ENCODE assay signal across 30 cellular contexts in genomic region chr12:83434600-83434999, GRCh38.
DNase-seq lines count a peak whose midpoint lies in the region; ATAC-seq and TF ChIP-seq lines count a peak whose summit lies in the region.
"Had no signal": no experiment of that assay in that cellular context is flagged by ENCODE, and none has a peak within 500 bp of the region (broad histone marks: within the 10 kb centered on the region; RNA-seq: fewer than 3 reads in every experiment).

No MANE protein-coding gene starts in this region.

- H3F3A ChIP-seq in SK-N-SH (replicated peaks; ENCODE audit: insufficient read depth) (no peaks in the 10 kb centered on the region), PC-3 (ENCODE audit: low read length, unreplicated experiment) (no peaks in the 10 kb centered on the region)

- H4K20me1 ChIP-seq in SK-N-SH (ENCODE audit: insufficient read depth) = no peaks in the 10 kb centered on the region
- H4K20me1 ChIP-seq in PC-3 (ENCODE audit: low read length) = no peaks in the 10 kb centered on the region

- no peaks in the 10 kb centered on the region for H3K27me3 Mint-ChIP-seq in chondrocyte (ENCODE audit: low read depth)
- H3K27me3 Mint-ChIP-seq: activated naive CD4-positive, alpha-beta T cell treated with anti-CD3 and anti-CD28 coated beads, Interleukin-2, amount 10 ng/mL, durations not matched to agents 7 days and 5 days; activated T-helper 17 cell treated with anti-CD3 and anti-CD28 coated beads, Interleukin-2, amount 50 U/mL, for 72 hours; CD4-positive, alpha-beta memory T cell had no signal

- peaks cover 17% of the 10 kb centered on the region for H3K9me3 Mint-ChIP-seq in chondrocyte (ENCODE audit: low read depth)

- no peak for TF ChIP-seq EP300 in SK-N-SH (IDR thresholded peaks at IDR 0.05; ENCODE audit: borderline replicate concordance in 1 of 2, low read depth in 1 of 2, low read length in 1 of 2)

- intact Hi-C loops in PC-3 (cut with micrococcal nuclease) = loop anchor here (1.0 to 10.0 kb wide), 2 partner anchors 420 to 748 kb away; partner anchors contain the start of gene TMTC2

- H3K79me2 ChIP-seq in SK-N-SH (ENCODE audit: insufficient read depth) (no peaks in the 10 kb centered on the region), PC-3 (ENCODE audit: low read length) (no peaks in the 10 kb centered on the region)

- H3K9ac ChIP-seq in SK-N-SH = no peak overlapping the region
- H3K9ac ChIP-seq in PC-3 (ENCODE audit: low read length) = no peak overlapping the region

- H3K4me3 ChIP-seq in SK-N-SH (ENCODE audit: low read depth in 2 of 2, low read length in 1 of 2) = no peak overlapping the region
- H3K4me3 ChIP-seq in PC-3 (ENCODE audit: low read length) = no peak overlapping the region
- H3K4me3 ChIP-seq: breast epithelium, colonic mucosa, right atrium auricular region had no signal

- peaks cover 5% of the 10 kb centered on the region for H3K4me1 Mint-ChIP-seq in chondrocyte (ENCODE audit: low read depth)
- H3K4me1 Mint-ChIP-seq: activated naive CD4-positive, alpha-beta T cell treated with anti-CD3 and anti-CD28 coated beads, Interleukin-2, amount 10 ng/mL, durations not matched to agents 7 days and 5 days; activated T-helper 17 cell treated with anti-CD3 and anti-CD28 coated beads, Interleukin-2, amount 50 U/mL, for 72 hours; CD4-positive, alpha-beta memory T cell; neural crest cell had no signal

- H3K4me2 ChIP-seq in SK-N-SH = no peak overlapping the region
- no peak overlapping the region for H3K4me2 ChIP-seq in PC-3 (ENCODE audit: low read length)

- H3K4me3 Mint-ChIP-seq in chondrocyte (ENCODE audit: unreplicated experiment) = no peak overlapping the region
- H3K4me3 Mint-ChIP-seq: activated CD8-positive, alpha-beta T cell treated with anti-CD3 and anti-CD28 coated beads, Interleukin-2, amount 10 ng/mL, durations not matched to agents 7 days and 5 days; activated naive CD4-positive, alpha-beta T cell treated with anti-CD3 and anti-CD28 coated beads, Interleukin-2, amount 10 ng/mL, durations not matched to agents 7 days and 5 days; activated T-helper 17 cell treated with anti-CD3 and anti-CD28 coated beads, Interleukin-2, amount 50 U/mL, for 72 hours; CD4-positive, alpha-beta memory T cell; H9; neural crest cell; T-helper 2 cell treated with Interferon-gamma antibody and Interleukin-4, amounts not matched to agents 5 μg/mL and 100 μg/mL, for 36 hours had no signal

- WGBS in SK-N-SH (ENCODE audit: low lambda C conversion rate) = 57% methylated on average over 1 of the region's 1 CpG

- H3K4me1 ChIP-seq in SK-N-SH (ENCODE audit: control insufficient read depth in 1 of 2, insufficient read depth in 2 of 2, low read depth in 1 of 2, low read length in 1 of 2) = no peaks in the 10 kb centered on the region
- H3K4me1 ChIP-seq in PC-3 (ENCODE audit: insufficient read depth, low read length) = no peaks in the 10 kb centered on the region
- H3K4me1 ChIP-seq: breast epithelium, colonic mucosa, right atrium auricular region had no signal

- ATAC-seq in SK-N-SH treated with all-trans-retinoic acid at 6 μM for 48 hours = no peak
- no peak for ATAC-seq in PC-3
- ATAC-seq: activated CD8-positive, alpha-beta T cell treated with anti-CD3 and anti-CD28 coated beads, Interleukin-2, amount 10 ng/mL, durations not matched to agents 7 days and 5 days; activated T-helper 17 cell treated with anti-CD3 and anti-CD28 coated beads, Interleukin-2, amount 50 U/mL, for 72 hours; left lobe of liver; stimulated activated naive CD8-positive, alpha-beta T cell treated with anti-CD3 and anti-CD28 coated beads, Interleukin-15, Interleukin-2, amounts not matched to agents 100 U/mL and 50 U/mL, for 24 hours had no signal

- TF ChIP-seq CTCF in SK-N-SH (IDR thresholded peaks at IDR 0.05) (peak; percentile 16), PC-3 (conservative IDR thresholded peaks at IDR 0.05; ENCODE audit: low read depth, low read length) (peak; percentile 37; the same call in 1 of the 2 replicates), chondrocyte (IDR thresholded peaks at IDR 0.05) (peak; percentile 62)

- BruUV-seq in PC-3 (replicated peaks; lab: Mats Ljungman, UMichigan) = no TSS peak

- TF ChIP-seq RAD21 in SK-N-SH (IDR thresholded peaks at IDR 0.05; ENCODE audit: low read length) = no peak

- H3K36me3 ChIP-seq in SK-N-SH (replicated peaks in 1 of 2; ENCODE audit: control insufficient read depth in 1 of 2, insufficient read depth in 2 of 2, low read length in 1 of 2) = no peaks in the 10 kb centered on the region
- no peaks in the 10 kb centered on the region for H3K36me3 ChIP-seq in PC-3 (ENCODE audit: low read depth, low read length)
- H3K36me3 ChIP-seq: breast epithelium, colonic mucosa, right atrium auricular region had no signal

- no peaks in the 10 kb centered on the region for H3K27me3 ChIP-seq in SK-N-SH (ENCODE audit: insufficient read depth)
- no peaks in the 10 kb centered on the region for H3K27me3 ChIP-seq in PC-3 (ENCODE audit: low read length)
- H3K27me3 ChIP-seq: breast epithelium, colonic mucosa, right atrium auricular region had no signal

- CTCF ChIA-PET in SK-N-SH (lab: Yijun Ruan, JAX) = interaction anchor here (1.4 kb wide), 1 partner anchor 749 kb away, joined by 3 read pairs; no protein-coding TSS in a partner anchor
- CTCF ChIA-PET in PC-3 (lab: Charles Lee) = no interaction called here

- no peaks in the 10 kb centered on the region for H3K9me3 ChIP-seq in SK-N-SH
- no peaks in the 10 kb centered on the region for H3K9me3 ChIP-seq in PC-3 (ENCODE audit: low read length)
- H3K9me3 ChIP-seq: colonic mucosa, right atrium auricular region had no signal

- H3K27ac Mint-ChIP-seq in chondrocyte (ENCODE audit: unreplicated experiment) = no peak overlapping the region
- H3K27ac Mint-ChIP-seq: activated CD8-positive, alpha-beta T cell treated with anti-CD3 and anti-CD28 coated beads, Interleukin-2, amount 10 ng/mL, durations not matched to agents 7 days and 5 days; activated naive CD4-positive, alpha-beta T cell treated with anti-CD3 and anti-CD28 coated beads, Interleukin-2, amount 10 ng/mL, durations not matched to agents 7 days and 5 days; activated T-helper 17 cell treated with anti-CD3 and anti-CD28 coated beads, Interleukin-2, amount 50 U/mL, for 72 hours; CD4-positive, alpha-beta memory T cell; H9; T-helper 2 cell treated with Interferon-gamma antibody and Interleukin-4, amounts not matched to agents 5 μg/mL and 100 μg/mL, for 36 hours had no signal

- DNase-seq in SK-N-SH (no peak), PC-3 (peak; percentile 33), chondrocyte (ENCODE audit: low spot score) (no peak), smooth muscle cell of the brain vasculature (ENCODE audit: low read depth, low spot score) (peak; percentile 3), EL (no peak), hepatic stellate cell (ENCODE audit: low spot score) (no peak)
- DNase-seq in stimulated activated naive CD4-positive, alpha-beta T cell (lab: John Stamatoyannopoulos, UW) = no peak
- DNase-seq: activated CD8-positive, alpha-beta T cell treated with anti-CD3 and anti-CD28 coated beads, Interleukin-2, amount 10 ng/mL, durations not matched to agents 7 days and 5 days; activated naive CD4-positive, alpha-beta T cell treated with anti-CD3 and anti-CD28 coated beads, Interleukin-2, amount 10 ng/mL, durations not matched to agents 7 days and 5 days; amniotic stem cell; CD4-positive, alpha-beta memory T cell; colonic mucosa; DMS153; effector CD4-positive, alpha-beta T cell; H9; Karpas-422; mesenchymal stem cell; NCI-H1048; NCI-H1694 treated with DMSO at 0.1 percent for 48 hours; NCI-H446 treated with DMSO at 0.1 percent for 48 hours; small intestine; stimulated activated CD4-positive, alpha-beta T cell treated with anti-CD3 and anti-CD28 coated beads, Interleukin-1b, Interleukin-23, amount 100 ng/mL, for 48 hours; stimulated activated naive CD8-positive, alpha-beta T cell treated with anti-CD3 and anti-CD28 coated beads, Interleukin-15, Interleukin-2, amounts not matched to agents 100 U/mL and 50 U/mL, for 24 hours had no signal

- POLR2A ChIA-PET in SK-N-SH (lab: Yijun Ruan, JAX) (no interaction called here), PC-3 (lab: Charles Lee; ENCODE audit: unreplicated experiment) (no interaction called here)

- H2AFZ ChIP-seq in SK-N-SH (ENCODE audit: low read depth) (no peak overlapping the region), PC-3 (ENCODE audit: low read length) (no peak overlapping the region)

- no peak overlapping the region for H3K27ac ChIP-seq in SK-N-SH (ENCODE audit: low read depth in 2 of 2, low read length in 1 of 2)
- no peak overlapping the region for H3K27ac ChIP-seq in PC-3 (ENCODE audit: low read length)
- H3K27ac ChIP-seq: breast epithelium, colonic mucosa, right atrium auricular region had no signal

- H3K36me3 Mint-ChIP-seq in chondrocyte (ENCODE audit: low read depth) = no peaks in the 10 kb centered on the region
- H3K36me3 Mint-ChIP-seq: activated naive CD4-positive, alpha-beta T cell treated with anti-CD3 and anti-CD28 coated beads, Interleukin-2, amount 10 ng/mL, durations not matched to agents 7 days and 5 days; CD4-positive, alpha-beta memory T cell had no signal

- H3K9me2 ChIP-seq in SK-N-SH (no peaks in the 10 kb centered on the region), PC-3 (replicated peaks; ENCODE audit: low read length) (no peaks in the 10 kb centered on the region)

TF ChIP-seq in SK-N-SH, 30 proteins besides CTCF, POLR2A, EP300 and RAD21:
- no peak for TF ChIP-seq TAF1 (IDR thresholded peaks at IDR 0.05; ENCODE audit: borderline replicate concordance, low read depth, low read length)
- TF ChIP-seq FOXJ3 (CRISPR knock-in tag; IDR thresholded peaks at IDR 0.05) = no peak
TF ChIP-seq in SK-N-SH: peak in this region for 0.

TF ChIP-seq in SK-N-SH treated with all-trans-retinoic acid at 6 μM for 48 hours, 23 proteins besides CTCF, POLR2A, EP300 and RAD21 (continues in another document):
- TF ChIP-seq OSR1 (CRISPR knock-in tag; IDR thresholded peaks at IDR 0.05) (no peak), CREB5 (CRISPR knock-in tag; IDR thresholded peaks at IDR 0.05; ENCODE audit: low read depth) (no peak), PPARA (CRISPR knock-in tag; IDR thresholded peaks at IDR 0.05; ENCODE audit: borderline replicate concordance) (no peak), ZNF565 (CRISPR knock-in tag; conservative IDR thresholded peaks at IDR 0.05; ENCODE audit: low read depth) (no peak)

Comparison
In these comparisons a context has a peak if more than half of its experiments do, and no peak if none do; other contexts are left out.
1. DNase-seq: peak in PC-3 (single experiment) and smooth muscle cell of the brain vasculature (single experiment); none in SK-N-SH (single experiment), chondrocyte (single experiment), EL (single experiment), hepatic stellate cell (single experiment) and stimulated activated naive CD4-positive, alpha-beta T cell (0 of 6).
2. Peak in every context shown above with its lines, with median percentiles within 50 percentile points of each other: CTCF ChIP-seq.